In the genomic region with DNA sequence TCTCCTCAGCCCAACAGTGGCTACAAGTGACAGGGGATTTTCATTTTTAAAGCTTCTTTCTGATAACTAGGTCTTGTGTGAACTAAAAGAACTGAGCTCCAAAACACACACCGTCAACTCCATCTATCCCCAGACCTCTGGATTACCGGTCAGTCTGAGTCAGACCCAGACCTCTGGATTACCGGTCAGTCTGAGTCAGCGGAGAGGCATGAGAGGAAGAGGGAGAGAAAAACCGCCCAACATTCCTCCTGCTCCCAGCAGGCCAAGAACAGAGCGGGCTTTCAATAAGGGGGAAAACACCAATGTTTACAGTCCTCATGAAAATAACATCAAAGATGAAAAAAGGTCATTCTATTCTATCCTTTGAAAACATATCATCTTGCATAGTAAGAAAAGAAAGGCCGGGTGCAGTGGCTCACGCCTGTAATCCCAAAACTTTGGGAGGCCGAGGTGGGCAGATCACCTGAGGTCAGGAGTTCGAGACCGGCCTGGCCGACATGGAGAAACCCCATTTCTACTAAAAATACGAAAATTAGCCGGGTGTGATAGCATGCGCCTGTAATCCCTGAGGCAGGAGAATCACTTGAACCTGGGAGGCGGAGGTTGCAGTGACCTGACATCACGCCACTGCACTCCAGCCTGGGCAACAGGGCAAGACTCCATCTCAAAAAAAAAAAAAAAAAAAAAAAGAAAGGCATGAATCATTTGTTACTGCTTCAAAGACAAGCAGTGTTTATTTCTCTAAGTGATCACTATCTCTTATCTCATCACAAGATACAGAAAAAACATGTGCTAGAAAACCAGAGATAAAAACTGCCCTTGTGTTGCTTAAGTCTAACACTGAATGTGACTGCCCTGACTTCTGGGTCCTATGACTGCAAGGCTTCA, we compare ENCODE assay signal across 8 cellular contexts. TPM values are rescaled to one million over a fixed set of nuclear protein-coding genes. Genes with fewer than 3 reads are reported as not detected.
DNase-seq lines count a peak whose midpoint lies in the region; ATAC-seq lines count a peak whose summit lies in the region.

No MANE protein-coding gene starts in this region.

- no peaks in the 10 kb centered on the region for H3K9me3 Mint-ChIP-seq in activated CD4-positive, alpha-beta T cell treated with anti-CD3 and anti-CD28 coated beads, Interleukin-2, amount 10 ng/mL, durations not matched to agents 7 days and 5 days
- H3K9me3 Mint-ChIP-seq in activated naive CD8-positive, alpha-beta T cell (ENCODE audit: low read depth), result no peaks in the 10 kb centered on the region

- POLR2A ChIA-PET in activated CD4-positive, alpha-beta T cell treated with anti-CD3 and anti-CD28 coated beads, Interleukin-2, amount 10 ng/mL, durations not matched to agents 7 days and 5 days (lab: Charles Lee), result no interaction called here

- ATAC-seq in GM21360 (IDR thresholded peaks at IDR 0.05; ENCODE audit: unreplicated experiment), result no peak
- ATAC-seq in GM18870 (IDR thresholded peaks at IDR 0.05; ENCODE audit: unreplicated experiment), result no peak

- peak overlapping the region; percentile 25 to 92 (median 46) for H3K9ac ChIP-seq in skeletal muscle tissue (ENCODE audit: low read depth in 1 of 3, low read length in 3 of 3)

- peak overlapping the region; percentile 19 to 72 (median 35) for H3K4me3 ChIP-seq in skeletal muscle tissue (ENCODE audit: low read length in 3 of 3)

- no peaks in the 10 kb centered on the region for H3K9me3 ChIP-seq in skeletal muscle tissue (ENCODE audit: control insufficient read depth in 3 of 3, low read length in 3 of 3)

- H3K27me3 ChIP-seq in skeletal muscle tissue (ENCODE audit: control insufficient read depth in 3 of 3, insufficient read depth in 3 of 3, low read length in 3 of 3), result no peaks in the 10 kb centered on the region

- peak overlapping the region; percentile 84 for H3K27ac ChIP-seq in skeletal muscle tissue (ENCODE audit: low read depth, low read length)

- no peaks in the 10 kb centered on the region for H3K27me3 Mint-ChIP-seq in activated CD4-positive, alpha-beta T cell treated with anti-CD3 and anti-CD28 coated beads, Interleukin-2, amount 10 ng/mL, durations not matched to agents 7 days and 5 days
- H3K27me3 Mint-ChIP-seq in activated naive CD8-positive, alpha-beta T cell, result no peaks in the 10 kb centered on the region

- peaks cover 2 to 6% (median 5%) of the 10 kb centered on the region in 3 donors for H3K36me3 ChIP-seq in skeletal muscle tissue (ENCODE audit: control insufficient read depth in 3 of 3, insufficient read depth in 3 of 3, low read length in 3 of 3)

- peaks cover 26% of the 10 kb centered on the region for H3K36me3 Mint-ChIP-seq in activated CD4-positive, alpha-beta T cell treated with anti-CD3 and anti-CD28 coated beads, Interleukin-2, amount 10 ng/mL, durations not matched to agents 7 days and 5 days (ENCODE audit: low read depth)
- peaks cover 3% of the 10 kb centered on the region for H3K36me3 Mint-ChIP-seq in activated naive CD8-positive, alpha-beta T cell

- peak overlapping the region; percentile 79 for H3K27ac Mint-ChIP-seq in activated CD4-positive, alpha-beta T cell treated with anti-CD3 and anti-CD28 coated beads, Interleukin-2, amount 10 ng/mL, durations not matched to agents 7 days and 5 days
- H3K27ac Mint-ChIP-seq in activated naive CD8-positive, alpha-beta T cell, result peak overlapping the region; percentile 81

- no peak for DNase-seq in activated CD4-positive, alpha-beta T cell treated with anti-CD3 and anti-CD28 coated beads, Interleukin-2, amount 10 ng/mL, durations not matched to agents 7 days and 5 days
- DNase-seq in activated CD4-positive, alpha-beta T cell treated with anti-CD3 and anti-CD28 coated beads for 48 hours, result no peak
- DNase-seq in cardiac septum (ENCODE audit: low spot score) (peak; percentile 80), GDM1 (lab: John Stamatoyannopoulos, UW) (no peak)

- H3K4me3 Mint-ChIP-seq in activated CD4-positive, alpha-beta T cell treated with anti-CD3 and anti-CD28 coated beads, Interleukin-2, amount 10 ng/mL, durations not matched to agents 7 days and 5 days, result peak overlapping the region; percentile 32
- H3K4me3 Mint-ChIP-seq in activated naive CD8-positive, alpha-beta T cell, result peak overlapping the region; percentile 83

- peaks cover 78 to 86% (median 82%) of the 10 kb centered on the region in 3 donors for H3K4me1 ChIP-seq in skeletal muscle tissue (ENCODE audit: control insufficient read depth in 3 of 3, insufficient read depth in 3 of 3, low read length in 3 of 3)

- CTCF ChIA-PET in activated CD4-positive, alpha-beta T cell treated with anti-CD3 and anti-CD28 coated beads, Interleukin-2, amount 10 ng/mL, durations not matched to agents 7 days and 5 days (lab: Charles Lee), result no interaction called here

- peaks cover 83% of the 10 kb centered on the region for H3K4me1 Mint-ChIP-seq in activated CD4-positive, alpha-beta T cell treated with anti-CD3 and anti-CD28 coated beads, Interleukin-2, amount 10 ng/mL, durations not matched to agents 7 days and 5 days
- H3K4me1 Mint-ChIP-seq in activated naive CD8-positive, alpha-beta T cell (ENCODE audit: low read depth), result peaks cover 81% of the 10 kb centered on the region

- intact Hi-C loops in cardiac septum (cut with DNase I), result loop anchor here (2.0 kb wide), 2 partner anchors 19 to 51 kb away; a partner anchor contains a TSS

RNA-seq across cellular contexts. Expression of a gene that starts 3.4 kb away (rescaled TPM):
- total RNA-seq in activated CD4-positive, alpha-beta T cell treated with anti-CD3 and anti-CD28 coated beads, Interleukin-2, amount 10 ng/mL, durations not matched to agents 7 days and 5 days, result 10 to 100 TPM; 70.2 to 79.9 TPM
- total RNA-seq in cardiac septum (194 TPM), skeletal muscle tissue (98.1 TPM)

RNA-seq across cellular contexts. Expression of a gene that starts 50.6 kb away (rescaled TPM):
- total RNA-seq in activated CD4-positive, alpha-beta T cell treated with anti-CD3 and anti-CD28 coated beads, Interleukin-2, amount 10 ng/mL, durations not matched to agents 7 days and 5 days, result 100 to 1,000 TPM; 439 to 500 TPM
- total RNA-seq in cardiac septum (11.5 TPM), skeletal muscle tissue (19.8 TPM)

RNA-seq across cellular contexts. Expression of a gene that starts 52.2 kb away (rescaled TPM):
- total RNA-seq in activated CD4-positive, alpha-beta T cell treated with anti-CD3 and anti-CD28 coated beads, Interleukin-2, amount 10 ng/mL, durations not matched to agents 7 days and 5 days, result 10 to 100 TPM; 91.1 to 97.9 TPM
- total RNA-seq in cardiac septum (66.0 TPM), skeletal muscle tissue (28.7 TPM)

Comparison
In these comparisons a context has a peak if more than half of its experiments do, and no peak if none do; other contexts are left out.
1. RNA of a gene that starts 50.6 kb away (total RNA-seq): 439 to 500 TPM in activated CD4-positive, alpha-beta T cell treated with anti-CD3 and anti-CD28 coated beads, Interleukin-2, amount 10 ng/mL, durations not matched to agents 7 days and 5 days; 19.8 TPM in skeletal muscle tissue (single experiment) and 11.5 TPM in cardiac septum (single experiment); every median in the first group is over 10 times any median in the second.